In genomic region chr17:8173056-8173870, GRCh38 we compare ENCODE assay signal across 1 cellular context.
A peak's percentile ranks its signal among the peaks of the same experiment; 100 is the strongest.
TF ChIP-seq lines count a peak whose summit lies in the region.

No MANE protein-coding gene starts in this region.

TF ChIP-seq in HepG2, 621 proteins besides CTCF, POLR2A, EP300 and RAD21 (continued from another document and continues in another):
- TF ChIP-seq ATF1 (CRISPR knock-in tag; IDR thresholded peaks at IDR 0.05) (peak; percentile 80), SP4 (CRISPR knock-in tag; IDR thresholded peaks at IDR 0.05) (peak; percentile 83), NRL (CRISPR knock-in tag; IDR thresholded peaks at IDR 0.05; ENCODE audit: borderline replicate concordance) (no peak), FOXA3 (CRISPR knock-in tag; IDR thresholded peaks at IDR 0.05) (peak; percentile 92), RAD51 (IDR thresholded peaks at IDR 0.05; ENCODE audit: borderline replicate concordance) (no peak), KDM5A (IDR thresholded peaks at IDR 0.05; ENCODE audit: borderline replicate concordance, low read length) (no peak), PAX8 (CRISPR knock-in tag; IDR thresholded peaks at IDR 0.05; ENCODE audit: borderline replicate concordance) (no peak), ARID2 (CRISPR knock-in tag; IDR thresholded peaks at IDR 0.05; ENCODE audit: borderline replicate concordance) (peak; percentile 78; the same call in 1 of the 2 replicates), THAP8 (CRISPR knock-in tag; IDR thresholded peaks at IDR 0.05; ENCODE audit: borderline replicate concordance) (no peak), THRA (CRISPR knock-in tag; IDR thresholded peaks at IDR 0.05; ENCODE audit: borderline replicate concordance) (peak; percentile 93), SIN3A (IDR thresholded peaks at IDR 0.05; ENCODE audit: borderline replicate concordance, low read depth, low read length) (peak; percentile 97), ZBTB43 (CRISPR knock-in tag; conservative IDR thresholded peaks at IDR 0.05) (peak; percentile 93), PLRG1 (conservative IDR thresholded peaks at IDR 0.05) (no peak), KLF9 (CRISPR knock-in tag; IDR thresholded peaks at IDR 0.05; ENCODE audit: low read depth) (peak; percentile 95), ZBTB42 (CRISPR knock-in tag; IDR thresholded peaks at IDR 0.05) (0 out of 2 replicates have a peak, but pooled peaks have one; percentile 11), ARID5B (CRISPR knock-in tag; IDR thresholded peaks at IDR 0.05) (peak; percentile 92), ZNF746 (CRISPR knock-in tag; IDR thresholded peaks at IDR 0.05) (no peak; the same call in 1 of the 2 replicates), FOXC1 (CRISPR knock-in tag; IDR thresholded peaks at IDR 0.05; ENCODE audit: borderline replicate concordance) (peak; percentile 38; the same call in 1 of the 2 replicates), SMAD3 (CRISPR knock-in tag; IDR thresholded peaks at IDR 0.05) (peak; percentile 98), ZNF556 (CRISPR knock-in tag; IDR thresholded peaks at IDR 0.05; ENCODE audit: borderline replicate concordance) (no peak), ZFP36L2 (CRISPR knock-in tag; IDR thresholded peaks at IDR 0.05) (peak; percentile 83; the same call in 1 of the 2 replicates), HNF1A (IDR thresholded peaks at IDR 0.05; ENCODE audit: low read depth) (no peak; the same call in 1 of the 2 replicates), HNF1A (CRISPR knock-in tag; IDR thresholded peaks at IDR 0.05; ENCODE audit: borderline replicate concordance) (peak; percentile 74; the same call in 1 of the 2 replicates), E2F1 (CRISPR knock-in tag; IDR thresholded peaks at IDR 0.05) (peak; percentile 69), ZNF451 (CRISPR knock-in tag; IDR thresholded peaks at IDR 0.05) (no peak), ZNF512 (CRISPR knock-in tag; IDR thresholded peaks at IDR 0.05) (no peak), SP140L (CRISPR knock-in tag; IDR thresholded peaks at IDR 0.05; ENCODE audit: borderline replicate concordance) (peak; percentile 76), NR1H2 (CRISPR knock-in tag; IDR thresholded peaks at IDR 0.05; ENCODE audit: borderline replicate concordance, low read depth) (peak; percentile 88; the same call in 1 of the 2 replicates), NR0B2 (CRISPR knock-in tag; IDR thresholded peaks at IDR 0.05) (0 out of 2 replicates have a peak, but pooled peaks have one; percentile 25), ZBTB7B (CRISPR knock-in tag; IDR thresholded peaks at IDR 0.05) (peak; percentile 94), ZBTB20 (CRISPR knock-in tag; IDR thresholded peaks at IDR 0.05; ENCODE audit: borderline replicate concordance, low read depth) (peak; percentile 92), HNF1B (CRISPR knock-in tag; IDR thresholded peaks at IDR 0.05) (peak; percentile 83), ZNF574 (CRISPR knock-in tag; IDR thresholded peaks at IDR 0.05) (peak; percentile 87), ZNF207 (IDR thresholded peaks at IDR 0.05; ENCODE audit: borderline replicate concordance) (no peak), HOMEZ (CRISPR knock-in tag; IDR thresholded peaks at IDR 0.05; ENCODE audit: low read depth) (peak; percentile 55; the same call in 1 of the 2 replicates), ZNF569 (CRISPR knock-in tag; IDR thresholded peaks at IDR 0.05; ENCODE audit: borderline replicate concordance) (no peak; the same call in 1 of the 2 replicates)
